In the genomic region with DNA sequence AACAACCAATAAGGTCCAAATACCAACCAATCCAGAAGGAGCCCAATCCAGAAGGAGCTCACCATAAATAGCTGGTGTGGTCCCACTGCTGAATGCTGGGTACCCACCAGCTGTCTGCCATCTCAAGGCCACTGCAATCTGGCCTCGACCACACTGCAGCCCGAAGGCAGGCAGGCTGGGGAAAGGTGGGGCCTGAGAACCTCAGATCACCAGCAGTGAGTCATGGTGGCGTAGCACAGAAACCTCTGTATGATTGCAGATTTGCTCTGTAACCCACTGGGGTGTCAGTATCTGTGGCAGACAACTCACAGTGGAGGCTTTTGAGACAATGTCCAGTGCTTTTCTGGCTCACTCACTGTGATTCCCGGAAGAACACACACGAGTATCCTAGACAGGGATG, we compare ENCODE assay signal across 1 cellular context.
TF ChIP-seq lines count a peak whose summit lies in the region.

No MANE protein-coding gene starts in this region.

TF ChIP-seq in HCT116, 20 proteins besides CTCF, POLR2A, EP300 and RAD21 (continued from another document):
- TF ChIP-seq CBX3 (IDR thresholded peaks at IDR 0.05; ENCODE audit: low read depth) (no peak), YY1 (IDR thresholded peaks at IDR 0.05; ENCODE audit: extremely low read depth, insufficient replicate concordance, low read depth, low read length) (no peak), JUND (IDR thresholded peaks at IDR 0.05) (no peak), EZH2phosphoT487 (IDR thresholded peaks at IDR 0.05; ENCODE audit: borderline replicate concordance) (no peak), SP1 (IDR thresholded peaks at IDR 0.05; ENCODE audit: low read depth) (no peak), EGR1 (IDR thresholded peaks at IDR 0.05; ENCODE audit: low read depth) (no peak), FOSL1 (IDR thresholded peaks at IDR 0.05; ENCODE audit: low read depth) (no peak), ELF1 (IDR thresholded peaks at IDR 0.05; ENCODE audit: borderline replicate concordance, low read depth) (no peak)
- TF ChIP-seq, protein P1, sequence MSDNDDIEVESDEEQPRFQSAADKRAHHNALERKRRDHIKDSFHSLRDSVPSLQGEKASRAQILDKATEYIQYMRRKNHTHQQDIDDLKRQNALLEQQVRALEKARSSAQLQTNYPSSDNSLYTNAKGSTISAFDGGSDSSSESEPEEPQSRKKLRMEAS (IDR thresholded peaks at IDR 0.05), result no peak
TF ChIP-seq in HCT116: peak in this region for 0.
